7 cellular contexts compared by ENCODE assay signal in the genomic region with DNA sequence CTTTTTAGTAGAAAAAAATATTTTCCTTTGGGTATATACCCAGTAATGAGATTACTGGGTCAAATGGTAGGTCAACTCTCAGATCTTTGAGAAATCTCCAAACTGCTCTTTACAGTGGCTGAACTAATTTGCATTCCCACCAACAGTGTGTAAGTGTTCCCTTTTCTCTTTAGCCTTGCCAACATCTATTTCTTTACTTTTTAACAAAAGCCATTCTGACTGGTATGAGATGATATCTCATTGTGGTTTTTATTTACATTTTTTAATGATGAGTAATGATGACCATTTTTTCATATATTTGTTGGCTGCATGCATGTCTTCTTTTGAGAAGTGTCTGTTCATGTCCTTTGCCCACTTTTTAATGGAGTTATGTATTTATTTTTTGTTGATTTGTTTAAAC.
DNase-seq lines count a peak whose midpoint lies in the region; FAIRE-seq and TF ChIP-seq lines count a peak whose summit lies in the region.
"Not testable (repeated sequence)": the region's sequence is repeated elsewhere in the genome, so short reads cannot be mapped to it uniquely, and the experiment has no call there.

No MANE protein-coding gene starts in this region.

- H3K79me2 ChIP-seq in astrocyte (ENCODE audit: insufficient read depth, low read length); endothelial cell of umbilical vein (ENCODE audit: control insufficient read depth, insufficient read depth, low read length): not testable (repeated sequence)

- H4K20me1 ChIP-seq in astrocyte (ENCODE audit: insufficient read depth, low read length); endothelial cell of umbilical vein (replicated peaks; ENCODE audit: control insufficient read depth, extremely low read depth, insufficient read depth, low read length): not testable (repeated sequence)

- CTCF ChIA-PET in endothelial cell of umbilical vein (lab: Charles Lee): not testable (repeated sequence)

- not testable (repeated sequence) for FAIRE-seq in astrocyte (lab: Jason Lieb, UNC); endothelial cell of umbilical vein (lab: Jason Lieb, UNC)

- H3K27ac Mint-ChIP-seq in astrocyte (ENCODE audit: unreplicated experiment): not testable (repeated sequence)

- H3K9me1 ChIP-seq in endothelial cell of umbilical vein (replicated peaks; ENCODE audit: control insufficient read depth, extremely low read depth, insufficient read depth, low read length): not testable (repeated sequence)

- H3K27me3 Mint-ChIP-seq in astrocyte (ENCODE audit: low read depth, unreplicated experiment): not testable (repeated sequence)

- not testable (repeated sequence) for H2BK12ac ChIP-seq in mesenchymal stem cell (ENCODE audit: low read length in 2 of 2)

- H3K27ac ChIP-seq in astrocyte (ENCODE audit: low read depth, low read length); endothelial cell of umbilical vein (ENCODE audit: insufficient read depth, low read depth, low read length); mesenchymal stem cell (ENCODE audit: low read length, poor library complexity, severe bottlenecking): not testable (repeated sequence)

- POLR2A ChIA-PET in endothelial cell of umbilical vein (lab: Charles Lee): not testable (repeated sequence)

- not testable (repeated sequence) for H3K9ac ChIP-seq in astrocyte (ENCODE audit: low read length); endothelial cell of umbilical vein (replicated peaks; ENCODE audit: extremely low read depth, insufficient read depth, low read length); mesenchymal stem cell (ENCODE audit: low read length)

- H2AFZ ChIP-seq in astrocyte (ENCODE audit: low read depth, low read length); endothelial cell of umbilical vein (ENCODE audit: low read depth, low read length); mesenchymal stem cell (ENCODE audit: low read depth, low read length): not testable (repeated sequence)

- H3K9me3 ChIP-seq in astrocyte (ENCODE audit: insufficient read depth, low read depth, low read length); endothelial cell of umbilical vein (replicated peaks; ENCODE audit: control insufficient read depth, insufficient read depth, low read length): not testable (repeated sequence)
- H3K9me3 ChIP-seq in mesenchymal stem cell (ENCODE audit: control insufficient read depth, low read length): peaks cover 12% of the 10 kb centered on the region

- H3K4me2 ChIP-seq in astrocyte (ENCODE audit: low read length); endothelial cell of umbilical vein (ENCODE audit: insufficient read depth, low read length); mesenchymal stem cell (ENCODE audit: low read length, poor library complexity, severe bottlenecking): not testable (repeated sequence)

- H2BK5ac ChIP-seq in mesenchymal stem cell (ENCODE audit: low read depth, low read length, poor library complexity, severe bottlenecking): not testable (repeated sequence)

- not testable (repeated sequence) for H3K27me3 ChIP-seq in astrocyte (ENCODE audit: insufficient read depth, low read length); endothelial cell of umbilical vein (ENCODE audit: control insufficient read depth in 2 of 2, insufficient read depth in 2 of 2, low read length in 2 of 2); mesenchymal stem cell (ENCODE audit: control insufficient read depth in 1 of 2, insufficient read depth in 1 of 2, low read length in 2 of 2)

- not testable (repeated sequence) for TF ChIP-seq CTCF in astrocyte (IDR thresholded peaks at IDR 0.05; ENCODE audit: insufficient read depth, low read depth, low read length); endothelial cell of umbilical vein (IDR thresholded peaks at IDR 0.05; ENCODE audit: extremely low read depth in 1 of 2, insufficient read depth in 1 of 2, low read depth in 1 of 2, low read length in 2 of 2); fibroblast of the aortic adventitia (IDR thresholded peaks at IDR 0.05; ENCODE audit: insufficient read depth, low read length)

- not testable (repeated sequence) for TF ChIP-seq POLR2A in endothelial cell of umbilical vein (IDR thresholded peaks at IDR 0.05; ENCODE audit: low read depth, low read length)

- H4K91ac ChIP-seq in mesenchymal stem cell (ENCODE audit: low read length): not testable (repeated sequence)

- dilution Hi-C loops in endothelial cell of umbilical vein (cut with MboI; ENCODE audit: extremely low pct_ligation_motif_present, low sequenced_read_pairs): not testable (repeated sequence)

- H3K4ac ChIP-seq in mesenchymal stem cell (ENCODE audit: low read depth in 1 of 2, low read length in 2 of 2): not testable (repeated sequence)

- not testable (repeated sequence) for H4K8ac ChIP-seq in mesenchymal stem cell (ENCODE audit: low read length)

- H3K4me3 Mint-ChIP-seq in astrocyte (ENCODE audit: unreplicated experiment): not testable (repeated sequence)

- not testable (repeated sequence) for H3K36me3 Mint-ChIP-seq in astrocyte (ENCODE audit: low read depth, unreplicated experiment)

- H2BK15ac ChIP-seq in mesenchymal stem cell (ENCODE audit: low read depth, poor library complexity, severe bottlenecking): not testable (repeated sequence)

- BruUV-seq in endothelial cell of umbilical vein (replicated peaks; lab: Mats Ljungman, UMichigan): not testable (repeated sequence)

- H3K14ac ChIP-seq in mesenchymal stem cell (ENCODE audit: low read length in 2 of 2): not testable (repeated sequence)

- not testable (repeated sequence) for H3K36me3 ChIP-seq in astrocyte (ENCODE audit: insufficient read depth, low read length); endothelial cell of umbilical vein (ENCODE audit: control insufficient read depth in 2 of 2, extremely low read depth in 1 of 2, insufficient read depth in 2 of 2, low read length in 2 of 2); mesenchymal stem cell (ENCODE audit: control insufficient read depth in 1 of 2, insufficient read depth in 2 of 2, low read depth in 1 of 2, low read length in 2 of 2)

- H2AK5ac ChIP-seq in mesenchymal stem cell (ENCODE audit: low read length, severe bottlenecking): not testable (repeated sequence)

- not testable (repeated sequence) for H2BK120ac ChIP-seq in mesenchymal stem cell (ENCODE audit: low read depth, low read length)

- not testable (repeated sequence) for H3K4me3 ChIP-seq in astrocyte (ENCODE audit: insufficient read depth, low read depth, low read length); endothelial cell of umbilical vein (replicated peaks in 1 of 3; ENCODE audit: insufficient read depth in 1 of 3, low read depth in 1 of 3, low read length in 3 of 3); fibroblast of the aortic adventitia (ENCODE audit: low read depth, low read length); mesenchymal stem cell (ENCODE audit: insufficient read depth in 1 of 2, low read depth in 1 of 2, low read length in 2 of 2)

- H3K4me1 ChIP-seq in astrocyte (ENCODE audit: insufficient read depth, low read length); endothelial cell of umbilical vein (ENCODE audit: control insufficient read depth, extremely low read depth, insufficient read depth, low read length); mesenchymal stem cell (ENCODE audit: control insufficient read depth, insufficient read depth, low read depth, low read length): not testable (repeated sequence)

- not testable (repeated sequence) for H3K23ac ChIP-seq in mesenchymal stem cell (ENCODE audit: low read length in 2 of 2)

- H3K4me1 Mint-ChIP-seq in astrocyte (ENCODE audit: low read depth, unreplicated experiment): not testable (repeated sequence)

- not testable (repeated sequence) for H3K18ac ChIP-seq in mesenchymal stem cell (ENCODE audit: low read depth in 1 of 2, low read length in 2 of 2)

- not testable (repeated sequence) for H3K9me3 Mint-ChIP-seq in astrocyte (ENCODE audit: unreplicated experiment)

- intact Hi-C loops in endothelial cell of umbilical vein (cut with micrococcal nuclease): not testable (repeated sequence)

- H3K79me1 ChIP-seq in mesenchymal stem cell (replicated peaks; ENCODE audit: low read length, poor library complexity, severe bottlenecking): not testable (repeated sequence)

- DNase-seq in EH (ENCODE audit: low read depth) (peak; percentile 50), HS-5 (ENCODE audit: low read depth) (peak; percentile 31), RKO (ENCODE audit: low spot score) (peak; percentile 35), astrocyte (ENCODE audit: low read depth) (peak; percentile 24), fibroblast of the aortic adventitia (ENCODE audit: low read depth) (peak; percentile 22), mesenchymal stem cell (peak; percentile 29)
- not testable (repeated sequence) for DNase-seq in endothelial cell of umbilical vein (ENCODE audit: low read depth, low spot score)

TF ChIP-seq in endothelial cell of umbilical vein, 7 proteins besides CTCF, POLR2A, EP300 and RAD21:
- peak; percentile 35 for TF ChIP-seq GATA2 (IDR thresholded peaks at IDR 0.05; ENCODE audit: insufficient read depth, insufficient read length, low read depth, low read length)
TF ChIP-seq in endothelial cell of umbilical vein: peak in this region for 1; not testable (repeated sequence) for 6.
